Comparison of ENCODE assay signal across 24 cellular contexts in the genomic region with DNA sequence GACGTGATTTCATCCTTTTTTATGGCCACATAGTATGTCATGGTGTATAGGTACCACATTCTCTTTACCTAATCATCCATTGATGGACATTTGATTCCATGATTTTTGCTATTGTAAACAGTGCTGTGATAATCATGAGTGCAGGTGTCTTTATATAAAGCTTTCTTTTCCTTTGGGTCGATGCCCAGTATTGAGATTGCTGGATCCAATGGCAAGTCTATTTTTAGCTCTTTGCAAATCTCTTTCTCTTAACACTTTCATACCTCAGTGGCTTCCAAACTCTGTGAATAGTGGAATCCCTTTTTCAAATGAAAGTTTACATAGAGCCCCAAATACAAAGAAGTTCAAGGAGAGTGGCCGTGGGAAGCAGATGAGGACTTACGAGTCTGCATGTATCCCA.
"Had no signal": no experiment of that assay in that cellular context is flagged by ENCODE, and none has a peak within 500 bp of the region (broad histone marks: within the 10 kb centered on the region; RNA-seq: fewer than 3 reads in every experiment).

No MANE protein-coding gene starts in this region.

- H3K27ac ChIP-seq: colonic mucosa, dorsolateral prefrontal cortex, esophagus muscularis mucosa, neutrophil, pancreas, tibial artery had no signal

- H3K27me3 ChIP-seq: colonic mucosa, dorsolateral prefrontal cortex, esophagus muscularis mucosa, neutrophil, pancreas, tibial artery had no signal

- H3K9me3 ChIP-seq: colonic mucosa, esophagus muscularis mucosa, neutrophil, pancreas, tibial artery had no signal

- H3K4me1 ChIP-seq: colonic mucosa, esophagus muscularis mucosa, pancreas had no signal

- H3K4me3 ChIP-seq: colonic mucosa, dorsolateral prefrontal cortex, esophagus muscularis mucosa, pancreas, tibial artery had no signal

- H3K36me3 ChIP-seq: colonic mucosa, esophagus muscularis mucosa, neutrophil, pancreas, tibial artery had no signal

- H3K27me3 Mint-ChIP-seq: activated B cell treated with CpG ODN at 0.5 μM for 24 hours; activated CD4-positive, alpha-beta T cell treated with anti-CD3 and anti-CD28 coated beads for 36 hours; activated naive CD8-positive, alpha-beta T cell; activated T-cell treated with anti-CD3 and anti-CD28 coated beads, Interleukin-2, amount 50 U/mL, for 24 hours; memory B cell; stimulated activated naive CD8-positive, alpha-beta T cell treated with anti-CD3 and anti-CD28 coated beads, Interleukin-15, amount 100 ng/mL, for 72 hours had no signal

- H3K36me3 Mint-ChIP-seq: activated naive CD8-positive, alpha-beta T cell; memory B cell; stimulated activated effector memory CD8-positive, alpha-beta T cell treated with anti-CD3 and anti-CD28 coated beads, Interleukin-12 subunit alpha, Interleukin-12 subunit beta, amount 100 ng/mL, for 72 hours had no signal

- H3K4me3 Mint-ChIP-seq: activated B cell treated with CpG ODN at 0.5 μM for 24 hours; activated CD4-positive, alpha-beta T cell treated with anti-CD3 and anti-CD28 coated beads for 36 hours; activated naive CD8-positive, alpha-beta T cell; activated T-cell treated with anti-CD3 and anti-CD28 coated beads, Interleukin-2, amount 50 U/mL, for 24 hours; memory B cell; nephron; stimulated activated effector memory CD8-positive, alpha-beta T cell treated with anti-CD3 and anti-CD28 coated beads, Interleukin-12 subunit alpha, Interleukin-12 subunit beta, amount 100 ng/mL, for 72 hours; stimulated activated naive CD8-positive, alpha-beta T cell treated with anti-CD3 and anti-CD28 coated beads, Interleukin-15, amount 100 ng/mL, for 72 hours had no signal

- H3K4me1 Mint-ChIP-seq: activated B cell treated with CpG ODN at 0.5 μM for 24 hours; memory B cell; stimulated activated effector memory CD8-positive, alpha-beta T cell treated with anti-CD3 and anti-CD28 coated beads, Interleukin-12 subunit alpha, Interleukin-12 subunit beta, amount 100 ng/mL, for 72 hours; stimulated activated naive CD8-positive, alpha-beta T cell treated with anti-CD3 and anti-CD28 coated beads, Interleukin-15, amount 100 ng/mL, for 72 hours had no signal

- ATAC-seq: activated CD4-positive, alpha-beta T cell treated with anti-CD3 and anti-CD28 coated beads for 36 hours; pancreas; sciatic nerve; stimulated activated effector memory CD8-positive, alpha-beta T cell treated with anti-CD3 and anti-CD28 coated beads, Interleukin-12 subunit alpha, Interleukin-12 subunit beta, amount 100 ng/mL, for 72 hours; stimulated activated naive CD8-positive, alpha-beta T cell treated with anti-CD3 and anti-CD28 coated beads, Interleukin-15, amount 100 ng/mL, for 72 hours had no signal

- DNase-seq: activated B cell treated with CpG ODN at 0.5 μM for 24 hours; activated CD4-positive, alpha-beta T cell treated with anti-CD3 and anti-CD28 coated beads for 36 hours; activated CD4-positive, alpha-beta T cell treated with anti-CD3 and anti-CD28 coated beads, Interleukin-2, amount 50 U/mL, for 4 hours; activated CD8-positive, alpha-beta memory T cell treated with anti-CD3 and anti-CD28 coated beads for 24 hours; activated CD8-positive, alpha-beta memory T cell treated with anti-CD3 and anti-CD28 coated beads, Interleukin-2, amount 50 U/mL, for 4 hours; activated naive CD4-positive, alpha-beta T cell; activated T-cell treated with anti-CD3 and anti-CD28 coated beads, Interleukin-2, amount 50 U/mL, for 24 hours; colonic mucosa; dorsolateral prefrontal cortex; glutamatergic neuron; hypothalamus; pancreas; small intestine; stimulated activated CD4-positive, alpha-beta T cell treated with anti-CD3 and anti-CD28 coated beads, Interleukin-2, amount 100 ng/mL, for 24 hours; stimulated activated naive CD8-positive, alpha-beta T cell treated with anti-CD3 and anti-CD28 coated beads, Interleukin-15, amount 100 ng/mL, for 72 hours; tibial artery had no signal

- H3K9me3 Mint-ChIP-seq: activated B cell treated with CpG ODN at 0.5 μM for 24 hours; activated T-cell treated with anti-CD3 and anti-CD28 coated beads, Interleukin-2, amount 50 U/mL, for 24 hours; activated T-helper 2 cell treated with anti-CD3 and anti-CD28 coated beads, Interferon-gamma antibody, Interleukin-2, Interleukin-4, amounts not matched to agents 10 μg/mL and 5 μg/mL and 100 μg/mL, durations not matched to agents 14 hours and 24 hours and 36 hours; nephron; stimulated activated naive CD8-positive, alpha-beta T cell treated with anti-CD3 and anti-CD28 coated beads, Interleukin-15, amount 100 ng/mL, for 72 hours had no signal
